9 cellular contexts compared by ENCODE assay signal in the genomic region with DNA sequence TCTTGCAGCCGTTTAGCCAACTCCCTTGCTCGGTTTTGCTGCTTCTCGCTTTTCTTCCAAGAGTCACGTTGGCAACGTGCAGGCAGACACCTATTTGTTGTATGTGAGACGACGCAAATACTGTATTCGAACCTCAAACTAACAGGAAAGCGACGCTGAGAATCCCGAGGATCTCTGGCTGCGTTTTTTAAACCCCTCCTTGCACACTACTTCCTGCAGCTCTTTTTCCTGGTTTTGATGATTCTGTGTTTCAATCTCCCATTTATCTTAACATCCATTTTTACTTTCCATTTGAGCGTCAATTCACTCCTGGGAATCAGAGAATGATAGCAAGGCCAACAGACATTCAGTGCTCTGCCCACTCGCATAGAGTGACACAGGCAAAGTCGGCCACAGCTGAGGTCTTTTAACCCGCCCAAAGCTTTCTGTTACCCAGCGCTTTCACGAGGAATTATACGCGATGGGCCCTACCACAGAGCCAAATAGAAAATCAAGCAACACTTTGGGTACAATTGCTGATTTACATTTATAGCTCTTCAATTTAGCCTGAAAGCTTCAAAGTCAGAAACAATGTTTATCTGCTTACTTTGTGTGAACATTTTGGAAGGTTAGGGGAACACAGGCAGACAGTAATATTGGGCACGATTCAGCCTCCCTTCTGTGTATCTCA. TPM values are rescaled to one million over a fixed set of nuclear protein-coding genes. Genes with fewer than 3 reads are reported as not detected.
A peak's percentile ranks its signal among the peaks of the same experiment; 100 is the strongest.
DNase-seq lines count a peak whose midpoint lies in the region; ATAC-seq and TF ChIP-seq lines count a peak whose summit lies in the region.
"Had no signal": no experiment of that assay in that cellular context is flagged by ENCODE, and none has a peak within 500 bp of the region (broad histone marks: within the 10 kb centered on the region; RNA-seq: fewer than 3 reads in every experiment).

No MANE protein-coding gene starts in this region.

- H3K4me1 ChIP-seq in right cardiac atrium (ENCODE audit: control insufficient read depth, insufficient read depth, low read length) (peaks cover 4% of the 10 kb centered on the region), muscle layer of colon (ENCODE audit: insufficient read depth, low read length) (peaks cover 15% of the 10 kb centered on the region), urinary bladder (ENCODE audit: insufficient read depth) (peaks cover 8% of the 10 kb centered on the region)

- no peak overlapping the region for H3K4me3 ChIP-seq in right cardiac atrium (ENCODE audit: low read length)
- peak overlapping the region in 1 of 2 donors; percentile 57 for H3K4me3 ChIP-seq in muscle layer of colon (ENCODE audit: low read depth in 1 of 2, low read length in 2 of 2)
- no peak overlapping the region for H3K4me3 ChIP-seq in urinary bladder (ENCODE audit: low read depth, low read length)

- CTCF ChIA-PET in MCF 10A (lab: Yijun Ruan, JAX), result interaction anchor here (0.5 kb wide), 1 partner anchor 21 kb away, joined by 3 read pairs; no protein-coding TSS in a partner anchor

- H3K9ac ChIP-seq in muscle layer of colon (ENCODE audit: low read length), result no peak overlapping the region

- DNase-seq in right cardiac atrium (peak in 1 of 3 donors; percentile 38), cardiac septum (ENCODE audit: low spot score) (no peak), MCF 10A (ENCODE audit: unreplicated experiment) (no peak), erythroblast (lab: John Stamatoyannopoulos, UW) (no peak)
- DNase-seq: NCI-H2029 had no signal

- no peak for ATAC-seq in right cardiac atrium
- no peak for ATAC-seq in GM18858 (IDR thresholded peaks at IDR 0.05; ENCODE audit: unreplicated experiment)
- no peak for ATAC-seq in GM18517 (IDR thresholded peaks at IDR 0.05; ENCODE audit: unreplicated experiment)

- intact Hi-C loops in right cardiac atrium (cut with DNase I), result loop anchor here in 1 of 4 donors (5.0 kb wide), 1 partner anchor 37 kb away; no protein-coding TSS in a partner anchor
- intact Hi-C loops in cardiac septum (cut with DNase I), result no loop called here
- intact Hi-C loops in MCF 10A (cut with micrococcal nuclease), result loop anchor here (5.0 kb wide), 1 partner anchor 37 kb away; no protein-coding TSS in a partner anchor

- no TSS peak for BruUV-seq in MCF 10A (replicated peaks; lab: Mats Ljungman, UMichigan)

- WGBS in right cardiac atrium, result 39% methylated on average over 21 of the region's 21 CpGs
- 33% methylated on average over 21 of the region's 21 CpGs for WGBS in urinary bladder

- peaks cover 43% of the 10 kb centered on the region for H3K36me3 Mint-ChIP-seq in MCF 10A (ENCODE audit: insufficient read depth, unreplicated experiment)

- peak overlapping the region; percentile 98 for H3K4me3 Mint-ChIP-seq in MCF 10A (ENCODE audit: unreplicated experiment)

- TF ChIP-seq POLR2A in erythroblast (IDR thresholded peaks at IDR 0.05; ENCODE audit: low read length), result no peak

- H3K27me3 ChIP-seq in right cardiac atrium (ENCODE audit: control insufficient read depth, insufficient read depth) (no peaks in the 10 kb centered on the region), muscle layer of colon (ENCODE audit: control insufficient read depth in 1 of 2, insufficient read depth in 2 of 2, low read length in 2 of 2) (no peaks in the 10 kb centered on the region)

- H3K36me3 ChIP-seq in muscle layer of colon (ENCODE audit: insufficient read depth, low read length) (no peaks in the 10 kb centered on the region), urinary bladder (ENCODE audit: insufficient read depth) (no peaks in the 10 kb centered on the region)

- H3K9me3 Mint-ChIP-seq in MCF 10A (ENCODE audit: unreplicated experiment), result no peaks in the 10 kb centered on the region

- H3K27me3 Mint-ChIP-seq in MCF 10A (ENCODE audit: insufficient read depth, unreplicated experiment), result no peaks in the 10 kb centered on the region

- H3K27ac Mint-ChIP-seq in MCF 10A (ENCODE audit: low read depth, unreplicated experiment), result peak overlapping the region; percentile 91

- H3K9me3 ChIP-seq in right cardiac atrium (ENCODE audit: control insufficient read depth, low read length), result no peaks in the 10 kb centered on the region
- H3K9me3 ChIP-seq in muscle layer of colon (ENCODE audit: low read length), result no peaks in the 10 kb centered on the region

- peak overlapping the region; percentile 66 for H3K27ac ChIP-seq in right cardiac atrium (ENCODE audit: low read length)
- peak overlapping the region; percentile 29 for H3K27ac ChIP-seq in muscle layer of colon (ENCODE audit: low read depth, low read length)
- H3K27ac ChIP-seq in urinary bladder (ENCODE audit: low read depth), result peak overlapping the region; percentile 74

- POLR2A ChIA-PET in MCF 10A (lab: Yijun Ruan, JAX), result interaction anchor here (0.9 to 13.9 kb wide), 16 partner anchors 8 to 710 kb away, joined by 3 to 461 read pairs (median 6); a partner anchor contains a TSS

- TF ChIP-seq CTCF in MCF 10A (IDR thresholded peaks at IDR 0.05; ENCODE audit: unreplicated experiment), result no peak

- peaks cover 46% of the 10 kb centered on the region for H3K4me1 Mint-ChIP-seq in MCF 10A (ENCODE audit: insufficient read depth, unreplicated experiment)

RNA-seq across cellular contexts. Expression of a gene that starts 1.6 kb away (rescaled TPM):
- total RNA-seq in right cardiac atrium (100 to 1,000 TPM; 126 to 293 (median 224) TPM), cardiac septum (177 TPM), MCF 10A (2022) (3,317 and 3,451 TPM in 2 replicates), urinary bladder (906 TPM)
- polyA plus RNA-seq in right cardiac atrium (240 TPM), urinary bladder (562 TPM)
